ENCODE assay signal across 23 cellular contexts in the genomic region with DNA sequence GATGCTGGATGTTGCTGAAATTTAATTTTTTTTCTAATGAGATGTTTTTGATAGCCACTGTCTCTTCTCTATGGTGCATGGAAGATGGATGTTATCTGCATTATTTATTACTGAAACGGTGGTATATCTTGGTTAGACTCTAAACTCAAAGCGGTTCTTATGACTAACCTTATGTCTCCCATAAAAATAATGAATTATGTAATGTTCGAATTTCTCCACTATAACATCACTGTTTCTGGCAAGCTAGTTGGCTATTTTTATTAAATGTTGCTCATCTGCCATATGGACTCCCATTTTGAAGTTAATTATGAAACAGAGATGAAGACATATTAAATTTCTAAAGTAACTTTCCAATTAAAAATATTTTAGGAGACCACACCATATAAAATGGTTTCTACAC.
"Had no signal": no experiment of that assay in that cellular context is flagged by ENCODE, and none has a peak within 500 bp of the region (broad histone marks: within the 10 kb centered on the region; RNA-seq: fewer than 3 reads in every experiment).

No MANE protein-coding gene starts in this region.

- DNase-seq: activated CD4-positive, alpha-beta T cell treated with anti-CD3 and anti-CD28 coated beads, Interleukin-2, amount 10 ng/mL, durations not matched to agents 7 days and 5 days; activated CD8-positive, alpha-beta memory T cell treated with anti-CD3 and anti-CD28 coated beads for 24 hours; activated CD8-positive, alpha-beta memory T cell treated with anti-CD3 and anti-CD28 coated beads, Interleukin-2, amount 50 U/mL, for 4 hours; activated naive CD4-positive, alpha-beta T cell treated with anti-CD3 and anti-CD28 coated beads for 36 hours; activated naive CD8-positive, alpha-beta T cell treated with anti-CD3 and anti-CD28 coated beads, Interleukin-2, amount 10 ng/mL, durations not matched to agents 7 days and 5 days; activated T-cell treated with anti-CD3 and anti-CD28 coated beads, Interleukin-2, amount 50 U/mL, for 4 hours; amygdala; colonic mucosa; endodermal cell; esophagus squamous epithelium; foreskin keratinocyte; glutamatergic neuron; immature natural killer cell; left ventricle myocardium inferior; midbrain; natural killer cell; small intestine; stimulated activated CD4-positive, alpha-beta T cell treated with anti-CD3 and anti-CD28 coated beads, Interleukin-2, amount 100 ng/mL, for 24 hours; testis; trophoblast cell; uterus had no signal

- H3K4me1 ChIP-seq: colonic mucosa, esophagus squamous epithelium, left ventricle myocardium inferior, testis, uterus had no signal

- H3K27me3 ChIP-seq: colonic mucosa, esophagus squamous epithelium, foreskin keratinocyte, hepatocyte, testis, uterus had no signal

- H3K9me3 ChIP-seq: colonic mucosa, esophagus squamous epithelium, left ventricle myocardium inferior, testis, uterus had no signal

- H3K4me3 ChIP-seq: colonic mucosa, esophagus squamous epithelium, hepatocyte, left ventricle myocardium inferior, testis, uterus had no signal

- H3K36me3 ChIP-seq: colonic mucosa, esophagus squamous epithelium, left ventricle myocardium inferior, uterus had no signal

- H3K79me2 ChIP-seq: hepatocyte had no signal

- H3K4me2 ChIP-seq: hepatocyte had no signal

- H2AFZ ChIP-seq: hepatocyte had no signal

- H3K27ac ChIP-seq: colonic mucosa, esophagus squamous epithelium, foreskin keratinocyte, hepatocyte, left ventricle myocardium inferior, testis, uterus, VCaP had no signal
